In genomic region chr2:131094655-131095281, GRCh38 we compare ENCODE assay signal across 10 cellular contexts. TPM values are rescaled to one million over a fixed set of nuclear protein-coding genes. Genes with fewer than 3 reads are reported as not detected.
DNase-seq lines count a peak whose midpoint lies in the region; ATAC-seq and TF ChIP-seq lines count a peak whose summit lies in the region.
"Had no signal": no experiment of that assay in that cellular context is flagged by ENCODE, and none has a peak within 500 bp of the region (broad histone marks: within the 10 kb centered on the region; RNA-seq: fewer than 3 reads in every experiment).

No MANE protein-coding gene starts in this region.

- no peak overlapping the region for H3K4me2 ChIP-seq in H9 (ENCODE audit: insufficient read depth, insufficient read length, low read length)

- H2AFZ ChIP-seq in H9 (ENCODE audit: low read length) = no peak overlapping the region

- no peak overlapping the region for H4K8ac ChIP-seq in H9 (replicated peaks; ENCODE audit: insufficient read length, low read depth, low read length)

- H3K27ac Mint-ChIP-seq in H9 (no peak overlapping the region), mesothelial cell of epicardium (peak overlapping the region; percentile 61)
- H3K27ac Mint-ChIP-seq in activated T-helper 2 cell treated with anti-CD3 and anti-CD28 coated beads, Interferon-gamma antibody, Interleukin-2, Interleukin-4, amounts not matched to agents 10 μg/mL and 5 μg/mL and 100 μg/mL, durations not matched to agents 14 hours and 24 hours and 36 hours = no peak overlapping the region

- H3K4me3 ChIP-seq in ascending aorta = peak overlapping the region in 1 of 2 donors; percentile 88

- no peak overlapping the region for H3K56ac ChIP-seq in H9 (ENCODE audit: insufficient read length, low read depth, low read length)

- H3K27me3 Mint-ChIP-seq in H9 (ENCODE audit: low read depth) (no peaks in the 10 kb centered on the region), mesothelial cell of epicardium (ENCODE audit: low read depth) (no peaks in the 10 kb centered on the region)
- H3K27me3 Mint-ChIP-seq in activated T-helper 2 cell treated with anti-CD3 and anti-CD28 coated beads, Interferon-gamma antibody, Interleukin-2, Interleukin-4, amounts not matched to agents 10 μg/mL and 5 μg/mL and 100 μg/mL, durations not matched to agents 14 hours and 24 hours and 36 hours (ENCODE audit: low read depth) = no peaks in the 10 kb centered on the region

- H3K9me3 ChIP-seq in H9 (ENCODE audit: control insufficient read depth, low read depth, low read length) (no peaks in the 10 kb centered on the region), ascending aorta (no peaks in the 10 kb centered on the region)

- H3K36me3 Mint-ChIP-seq in H9 (ENCODE audit: insufficient read depth in 1 of 3, low read depth in 3 of 3) = peaks cover 9 to 17% (median 10%) of the 10 kb centered on the region in 3 experiments; a peak in 5 of 7 replicates
- H3K36me3 Mint-ChIP-seq in activated T-helper 2 cell treated with anti-CD3 and anti-CD28 coated beads, Interferon-gamma antibody, Interleukin-2, Interleukin-4, amounts not matched to agents 10 μg/mL and 5 μg/mL and 100 μg/mL, durations not matched to agents 14 hours and 24 hours and 36 hours (ENCODE audit: low read depth) = peaks cover 9% of the 10 kb centered on the region
- H3K36me3 Mint-ChIP-seq in mesothelial cell of epicardium = peaks cover 3% of the 10 kb centered on the region

- WGBS in H9 (ENCODE audit: extremely low coverage, insufficient read length, low lambda C conversion rate) = no CpG with 5 or more reads among the region's 9 CpGs

- H3K23ac ChIP-seq in H9 (ENCODE audit: insufficient read length, low read depth, low read length) = no peak overlapping the region

- H2BK15ac ChIP-seq in H9 (ENCODE audit: low read depth, low read length) = no peak overlapping the region

- H3K9ac ChIP-seq in H9 (ENCODE audit: extremely low read depth, insufficient read length, low read length) = no peak overlapping the region

- H3K23me2 ChIP-seq in H9 (ENCODE audit: insufficient read length, low read depth, low read length, poor library complexity, severe bottlenecking) = no peaks in the 10 kb centered on the region

- TF ChIP-seq CTCF in H9 (conservative IDR thresholded peaks at IDR 0.05) = no peak
- TF ChIP-seq CTCF in mesothelial cell of epicardium (IDR thresholded peaks at IDR 0.05; ENCODE audit: unreplicated experiment) = no peak
- TF ChIP-seq CTCF in ascending aorta (IDR thresholded peaks at IDR 0.05) = no peak

- no peaks in the 10 kb centered on the region for H4K20me1 ChIP-seq in H9 (ENCODE audit: control insufficient read depth, insufficient read depth, insufficient read length)

- no peak overlapping the region for H4K91ac ChIP-seq in H9 (ENCODE audit: insufficient read length, low read depth, low read length)

- H3K36me3 ChIP-seq in ascending aorta = no peaks in the 10 kb centered on the region

- intact Hi-C loops in activated T-helper 2 cell treated with anti-CD3 and anti-CD28 coated beads, Interferon-gamma antibody, Interleukin-2, Interleukin-4, amounts not matched to agents 10 μg/mL and 5 μg/mL and 100 μg/mL, durations not matched to agents 14 hours and 24 hours and 36 hours (cut with micrococcal nuclease) = loop anchor here (5.0 to 10.0 kb wide), 2 partner anchors 370 to 752 kb away; partner anchors contain the start of genes GPR148 and IMP4
- intact Hi-C loops in ascending aorta (cut with DNase I) = loop anchor here (5.0 kb wide), 5 partner anchors 367 to 752 kb away; partner anchors contain the start of genes GPR148, IMP4, MZT2A and PTPN18

- no peak overlapping the region for H2BK5ac ChIP-seq in H9 (ENCODE audit: insufficient read length, low read length)

- H3K4me1 ChIP-seq in H9 (ENCODE audit: insufficient read depth, low read length) (no peaks in the 10 kb centered on the region), ascending aorta (peaks cover 0 to 15% of the 10 kb centered on the region in 2 donors)

- H3K27ac ChIP-seq in H9 (ENCODE audit: insufficient read length, low read depth, low read length) (no peak overlapping the region), ascending aorta (no peak overlapping the region)

- H3K27me3 ChIP-seq in H9 (ENCODE audit: insufficient read depth, low read length) = no peaks in the 10 kb centered on the region
- no peaks in the 10 kb centered on the region for H3K27me3 ChIP-seq in ascending aorta

- no peak overlapping the region for H4K5ac ChIP-seq in H9 (ENCODE audit: insufficient read length, low read depth, low read length)

- peak overlapping the region; percentile 85 to 89; a peak in 3 of 5 replicates for H3K4me3 Mint-ChIP-seq in H9
- peak overlapping the region; percentile 62 for H3K4me3 Mint-ChIP-seq in activated T-helper 2 cell treated with anti-CD3 and anti-CD28 coated beads, Interferon-gamma antibody, Interleukin-2, Interleukin-4, amounts not matched to agents 10 μg/mL and 5 μg/mL and 100 μg/mL, durations not matched to agents 14 hours and 24 hours and 36 hours (ENCODE audit: low read depth)
- peak overlapping the region; percentile 91 for H3K4me3 Mint-ChIP-seq in mesothelial cell of epicardium

- no peaks in the 10 kb centered on the region; a peak in 1 of 5 replicates for H3K9me3 Mint-ChIP-seq in H9
- no peaks in the 10 kb centered on the region for H3K9me3 Mint-ChIP-seq in activated T-helper 2 cell treated with anti-CD3 and anti-CD28 coated beads, Interferon-gamma antibody, Interleukin-2, Interleukin-4, amounts not matched to agents 10 μg/mL and 5 μg/mL and 100 μg/mL, durations not matched to agents 14 hours and 24 hours and 36 hours
- no peaks in the 10 kb centered on the region for H3K9me3 Mint-ChIP-seq in mesothelial cell of epicardium

- H3T11ph ChIP-seq in H9 (ENCODE audit: low read length) = no peak overlapping the region

- H3K18ac ChIP-seq in H9 (ENCODE audit: insufficient read length, low read depth, low read length) = no peak overlapping the region

- no peak overlapping the region for H2BK20ac ChIP-seq in H9 (ENCODE audit: low read depth, low read length, poor library complexity, severe bottlenecking)

- peaks cover 3% of the 10 kb centered on the region for H3K79me1 ChIP-seq in H9 (ENCODE audit: insufficient read depth, low read depth, low read length, poor library complexity, severe bottlenecking)

- no peak overlapping the region for H2AK5ac ChIP-seq in H9 (ENCODE audit: insufficient read length, low read length)

- peaks cover 21% of the 10 kb centered on the region; the same call in 1 of the 2 replicates for H3K79me2 ChIP-seq in H9 (ENCODE audit: insufficient read depth, low read length)

- no peak overlapping the region for H3K14ac ChIP-seq in H9 (ENCODE audit: insufficient read depth, low read length)

- no peak overlapping the region for H3K4ac ChIP-seq in H9 (ENCODE audit: low read depth, low read length)

- H3K4me1 Mint-ChIP-seq in H9 = peaks cover 4 to 7% of the 10 kb centered on the region in 2 experiments; a peak in 2 of 4 replicates
- H3K4me1 Mint-ChIP-seq in activated T-helper 2 cell treated with anti-CD3 and anti-CD28 coated beads, Interferon-gamma antibody, Interleukin-2, Interleukin-4, amounts not matched to agents 10 μg/mL and 5 μg/mL and 100 μg/mL, durations not matched to agents 14 hours and 24 hours and 36 hours (ENCODE audit: low read depth) = peaks cover 10% of the 10 kb centered on the region
- H3K4me1 Mint-ChIP-seq in mesothelial cell of epicardium = peaks cover 11% of the 10 kb centered on the region

- no peak overlapping the region for H2BK12ac ChIP-seq in H9 (ENCODE audit: insufficient read length, low read depth, low read length)

- no peak for ATAC-seq in HG03135 (IDR thresholded peaks at IDR 0.05; ENCODE audit: unreplicated experiment)
- ATAC-seq in HG02885 (IDR thresholded peaks at IDR 0.05; ENCODE audit: poor library complexity, unreplicated experiment) = no peak

- H2BK120ac ChIP-seq in H9 (ENCODE audit: low read depth, low read length, poor library complexity, severe bottlenecking) = no peak overlapping the region

- peak; percentile 21 for DNase-seq in DMS 273 (lab: John Stamatoyannopoulos, UW; ENCODE audit: unreplicated experiment)
- no peak for DNase-seq in DMS 273 treated with DMSO at 0.1 percent for 48 hours (lab: John Stamatoyannopoulos, UW)
- DNase-seq in H9 = no peak
- no peak for DNase-seq in activated T-helper 2 cell treated with anti-CD3 and anti-CD28 coated beads, Interferon-gamma antibody, Interleukin-2, Interleukin-4, amounts not matched to agents 10 μg/mL and 5 μg/mL and 100 μg/mL, durations not matched to agents 14 hours and 24 hours and 36 hours (ENCODE audit: low spot score)
- no peak for DNase-seq in mesothelial cell of epicardium (ENCODE audit: low spot score in 2 of 2, unreplicated experiment in 2 of 2)
- DNase-seq in ascending aorta (ENCODE audit: low spot score in 2 of 2) = no peak
- DNase-seq: Kasumi-1, retina had no signal

RNA-seq across cellular contexts. Expression of gene FAM168B, which starts 1.5 kb away (rescaled TPM):
- total RNA-seq in H9 (2021) = 75.1 and 81.4 TPM in 2 replicates
- total RNA-seq in activated T-helper 2 cell treated with anti-CD3 and anti-CD28 coated beads, Interferon-gamma antibody, Interleukin-2, Interleukin-4, amounts not matched to agents 10 μg/mL and 5 μg/mL and 100 μg/mL, durations not matched to agents 14 hours and 24 hours and 36 hours = 69.0 and 70.3 TPM in 2 replicates
- 114 to 119 TPM (median 116 TPM) in 3 replicates for total RNA-seq in mesothelial cell of epicardium
- 64.3 TPM for total RNA-seq in ascending aorta

RNA-seq across cellular contexts. Expression of gene PLEKHB2, which starts 10.4 kb away (rescaled TPM):
- total RNA-seq in H9 (2021) (55.9 TPM in 2 replicates), mesothelial cell of epicardium (30.9 to 34.6 TPM (median 33.0 TPM) in 3 replicates), ascending aorta (61.7 TPM)
- total RNA-seq in activated T-helper 2 cell treated with anti-CD3 and anti-CD28 coated beads, Interferon-gamma antibody, Interleukin-2, Interleukin-4, amounts not matched to agents 10 μg/mL and 5 μg/mL and 100 μg/mL, durations not matched to agents 14 hours and 24 hours and 36 hours = 72.3 and 72.9 TPM in 2 replicates
